1 cellular context compared by ENCODE assay signal in the genomic region with DNA sequence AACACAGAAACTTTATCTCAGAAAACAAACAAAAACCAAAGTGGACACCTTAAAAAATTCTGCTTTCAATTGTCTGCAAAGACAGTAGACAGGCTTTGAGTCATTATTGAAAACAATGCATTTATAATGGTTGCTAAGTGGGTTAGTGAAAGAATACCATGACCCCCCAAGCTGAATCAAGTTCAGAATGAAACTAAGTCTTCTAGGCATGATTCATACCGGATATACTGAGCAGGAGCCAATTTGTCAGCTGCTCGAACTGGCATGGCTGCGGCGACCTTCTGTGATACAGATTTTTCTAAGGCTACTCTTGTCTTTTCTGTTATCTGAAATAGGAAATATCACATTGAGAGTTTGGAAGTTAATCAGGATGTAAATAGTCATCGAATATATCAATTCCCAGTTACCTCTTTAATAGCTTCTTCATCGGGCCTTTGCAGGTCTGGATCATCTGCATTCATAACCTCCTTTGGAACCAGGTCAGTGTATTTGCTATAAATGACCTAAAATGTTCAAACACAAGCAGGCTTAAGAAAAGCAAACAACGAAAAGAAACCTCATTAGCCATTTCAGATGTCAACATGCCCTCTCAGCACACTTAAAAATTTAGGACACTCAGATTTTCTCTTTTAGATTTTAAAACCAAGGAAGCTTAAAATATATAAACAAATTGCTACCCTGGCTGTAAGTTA.
TF ChIP-seq lines count a peak whose summit lies in the region.

No MANE protein-coding gene starts in this region.

TF ChIP-seq in K562, 482 proteins besides CTCF, POLR2A, EP300 and RAD21:
- no peak for TF ChIP-seq NFXL1 (CRISPR knock-in tag; IDR thresholded peaks at IDR 0.05)
